Comparison of ENCODE assay signal across 1 cellular context in genomic region chr1:15684468-15685283, GRCh38.
TF ChIP-seq lines count a peak whose summit lies in the region.

No MANE protein-coding gene starts in this region.

TF ChIP-seq in K562, 482 proteins besides CTCF, POLR2A, EP300 and RAD21 (continued from another document):
- no peak for TF ChIP-seq CHD7 (IDR thresholded peaks at IDR 0.05; ENCODE audit: low read depth, low read length)
- TF ChIP-seq ILK (tag; IDR thresholded peaks at IDR 0.05; ENCODE audit: borderline replicate concordance, low read depth), result no peak
- no peak for TF ChIP-seq ZFPM2 (CRISPR knock-in tag; IDR thresholded peaks at IDR 0.05)
- TF ChIP-seq ZBTB7A (IDR thresholded peaks at IDR 0.05; ENCODE audit: borderline replicate concordance, control insufficient read depth, low read depth, low read length), result peak; percentile 92
- no peak for TF ChIP-seq ZNF277 (CRISPR knock-in tag; IDR thresholded peaks at IDR 0.05; ENCODE audit: borderline replicate concordance)
- TF ChIP-seq RBFOX2 (IDR thresholded peaks at IDR 0.05; ENCODE audit: low read depth, low read length), result peak; percentile 63
- TF ChIP-seq CEBPG (CRISPR knock-in tag; IDR thresholded peaks at IDR 0.05), result no peak
- TF ChIP-seq CEBPG (tag; conservative IDR thresholded peaks at IDR 0.05 in 1 of 2, IDR thresholded peaks at IDR 0.05 in 1 of 2), result no peak
- TF ChIP-seq CTCFL (IDR thresholded peaks at IDR 0.05; ENCODE audit: borderline replicate concordance, insufficient read depth, low read depth, low read length, poor library complexity, severe bottlenecking), result peak; percentile 20
- peak; percentile 37; the same call in 1 of the 2 replicates for TF ChIP-seq ZNF592 (IDR thresholded peaks at IDR 0.05)
- TF ChIP-seq SIN3B (IDR thresholded peaks at IDR 0.05; ENCODE audit: low read depth), result 0 out of 2 replicates have a peak, but pooled peaks have one; percentile 24
- peak; percentile 90 for TF ChIP-seq CHD1 (IDR thresholded peaks at IDR 0.05; ENCODE audit: low read length)
- TF ChIP-seq EGR1 (conservative IDR thresholded peaks at IDR 0.05), result no peak
- TF ChIP-seq EZH2 (IDR thresholded peaks at IDR 0.05; ENCODE audit: borderline replicate concordance, low read depth, low read length), result no peak
- peak in 1 of 2 experiments; percentile 31; a peak in 1 of 4 replicates for TF ChIP-seq SRF (CRISPR knock-in tag; IDR thresholded peaks at IDR 0.05)
- no peak for TF ChIP-seq ESRRB (CRISPR knock-in tag; IDR thresholded peaks at IDR 0.05; ENCODE audit: borderline replicate concordance)
